Comparison of ENCODE assay signal across 2 cellular contexts in genomic region chr1:221716713-221717490, GRCh38.
A peak's percentile ranks its signal among the peaks of the same experiment; 100 is the strongest.
TF ChIP-seq lines count a peak whose summit lies in the region.

No MANE protein-coding gene starts in this region.

TF ChIP-seq in K562, 482 proteins besides CTCF, POLR2A, EP300 and RAD21 (continued from another document and continues in another):
- TF ChIP-seq, protein P1, sequence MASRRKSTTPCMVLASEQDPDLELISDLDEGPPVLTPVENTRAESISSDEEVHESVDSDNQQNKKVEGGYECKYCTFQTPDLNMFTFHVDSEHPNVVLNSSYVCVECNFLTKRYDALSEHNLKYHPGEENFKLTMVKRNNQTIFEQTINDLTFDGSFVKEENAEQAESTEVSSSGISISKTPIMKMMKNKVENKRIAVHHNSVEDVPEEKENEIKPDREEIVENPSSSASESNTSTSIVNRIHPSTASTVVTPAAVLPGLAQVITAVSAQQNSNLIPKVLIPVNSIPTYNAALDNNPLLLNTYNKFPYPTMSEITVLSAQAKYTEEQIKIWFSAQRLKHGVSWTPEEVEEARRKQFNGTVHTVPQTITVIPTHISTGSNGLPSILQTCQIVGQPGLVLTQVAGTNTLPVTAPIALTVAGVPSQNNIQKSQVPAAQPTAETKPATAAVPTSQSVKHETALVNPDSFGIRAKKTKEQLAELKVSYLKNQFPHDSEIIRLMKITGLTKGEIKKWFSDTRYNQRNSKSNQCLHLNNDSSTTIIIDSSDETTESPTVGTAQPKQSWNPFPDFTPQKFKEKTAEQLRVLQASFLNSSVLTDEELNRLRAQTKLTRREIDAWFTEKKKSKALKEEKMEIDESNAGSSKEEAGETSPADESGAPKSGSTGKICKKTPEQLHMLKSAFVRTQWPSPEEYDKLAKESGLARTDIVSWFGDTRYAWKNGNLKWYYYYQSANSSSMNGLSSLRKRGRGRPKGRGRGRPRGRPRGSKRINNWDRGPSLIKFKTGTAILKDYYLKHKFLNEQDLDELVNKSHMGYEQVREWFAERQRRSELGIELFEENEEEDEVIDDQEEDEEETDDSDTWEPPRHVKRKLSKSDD (conservative IDR thresholded peaks at IDR 0.05; ENCODE audit: low read length) = no peak
- no peak for TF ChIP-seq ZNF436 (CRISPR knock-in tag; IDR thresholded peaks at IDR 0.05)
- TF ChIP-seq, protein P2, sequence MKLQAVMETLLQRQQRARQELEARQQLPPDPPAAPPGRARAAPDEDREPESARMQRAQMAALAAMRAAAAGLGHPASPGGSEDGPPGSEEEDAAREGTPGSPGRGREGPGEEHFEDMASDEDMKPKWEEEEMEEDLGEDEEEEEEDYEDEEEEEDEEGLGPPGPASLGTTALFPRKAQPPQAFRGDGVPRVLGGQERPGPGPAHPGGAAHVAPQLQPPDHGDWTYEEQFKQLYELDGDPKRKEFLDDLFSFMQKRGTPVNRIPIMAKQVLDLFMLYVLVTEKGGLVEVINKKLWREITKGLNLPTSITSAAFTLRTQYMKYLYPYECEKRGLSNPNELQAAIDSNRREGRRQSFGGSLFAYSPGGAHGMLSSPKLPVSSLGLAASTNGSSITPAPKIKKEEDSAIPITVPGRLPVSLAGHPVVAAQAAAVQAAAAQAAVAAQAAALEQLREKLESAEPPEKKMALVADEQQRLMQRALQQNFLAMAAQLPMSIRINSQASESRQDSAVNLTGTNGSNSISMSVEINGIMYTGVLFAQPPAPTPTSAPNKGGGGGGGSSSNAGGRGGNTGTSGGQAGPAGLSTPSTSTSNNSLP (IDR thresholded peaks at IDR 0.05; ENCODE audit: borderline replicate concordance, low read depth, low read length) = peak; percentile 70; the same call in 1 of the 2 replicates
- TF ChIP-seq TAL1 (IDR thresholded peaks at IDR 0.05) = peak; percentile 81
- no peak for TF ChIP-seq GTF2A2 (tag; IDR thresholded peaks at IDR 0.05)
- TF ChIP-seq SIN3A (IDR thresholded peaks at IDR 0.05; ENCODE audit: borderline replicate concordance in 2 of 2, control insufficient read depth in 1 of 2, low read depth in 2 of 2, low read length in 2 of 2) = no peak
- TF ChIP-seq EZH2 (IDR thresholded peaks at IDR 0.05; ENCODE audit: borderline replicate concordance, low read depth, low read length) = no peak
- TF ChIP-seq IRF9 (tag; IDR thresholded peaks at IDR 0.05) = no peak
- no peak for TF ChIP-seq ATF1 (CRISPR knock-in tag; IDR thresholded peaks at IDR 0.05)
- TF ChIP-seq ATF1 (tag; IDR thresholded peaks at IDR 0.05) = peak; percentile 44; the same call in 1 of the 2 replicates
- no peak for TF ChIP-seq THRAP3 (IDR thresholded peaks at IDR 0.05; ENCODE audit: borderline replicate concordance)
- peak; percentile 73; the same call in 1 of the 2 replicates for TF ChIP-seq ZNF766 (CRISPR knock-in tag; conservative IDR thresholded peaks at IDR 0.05)
- no peak for TF ChIP-seq TEAD2 (tag; IDR thresholded peaks at IDR 0.05)
- no peak for TF ChIP-seq E2F6 (IDR thresholded peaks at IDR 0.05; ENCODE audit: borderline replicate concordance in 1 of 2, extremely low read depth in 1 of 2, insufficient read depth in 1 of 2, insufficient read length in 1 of 2, low read depth in 1 of 2, low read length in 1 of 2, poor library complexity in 1 of 2, severe bottlenecking in 1 of 2)
- TF ChIP-seq YBX1 (IDR thresholded peaks at IDR 0.05) = no peak
- TF ChIP-seq, protein P3, sequence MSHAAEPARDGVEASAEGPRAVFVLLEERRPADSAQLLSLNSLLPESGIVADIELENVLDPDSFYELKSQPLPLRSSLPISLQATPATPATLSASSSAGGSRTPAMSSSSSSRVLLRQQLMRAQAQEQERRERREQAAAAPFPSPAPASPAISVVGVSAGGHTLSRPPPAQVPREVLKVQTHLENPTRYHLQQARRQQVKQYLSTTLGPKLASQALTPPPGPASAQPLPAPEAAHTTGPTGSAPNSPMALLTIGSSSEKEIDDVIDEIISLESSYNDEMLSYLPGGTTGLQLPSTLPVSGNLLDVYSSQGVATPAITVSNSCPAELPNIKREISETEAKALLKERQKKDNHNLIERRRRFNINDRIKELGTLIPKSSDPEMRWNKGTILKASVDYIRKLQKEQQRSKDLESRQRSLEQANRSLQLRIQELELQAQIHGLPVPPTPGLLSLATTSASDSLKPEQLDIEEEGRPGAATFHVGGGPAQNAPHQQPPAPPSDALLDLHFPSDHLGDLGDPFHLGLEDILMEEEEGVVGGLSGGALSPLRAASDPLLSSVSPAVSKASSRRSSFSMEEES (CRISPR knock-in tag; IDR thresholded peaks at IDR 0.05) = no peak
- no peak for TF ChIP-seq ZSCAN32 (CRISPR knock-in tag; IDR thresholded peaks at IDR 0.05)
- no peak for TF ChIP-seq SMAD3 (CRISPR knock-in tag; conservative IDR thresholded peaks at IDR 0.05)
- peak; percentile 77 for TF ChIP-seq TFAP4 (CRISPR knock-in tag; IDR thresholded peaks at IDR 0.05; ENCODE audit: borderline replicate concordance)
- TF ChIP-seq MEF2D (tag; conservative IDR thresholded peaks at IDR 0.05; ENCODE audit: low read depth) = no peak
- peak; percentile 71 for TF ChIP-seq HDAC2 (IDR thresholded peaks at IDR 0.05)
- TF ChIP-seq CBX1 (IDR thresholded peaks at IDR 0.05; ENCODE audit: low read depth) = no peak
- peak; percentile 46 for TF ChIP-seq GABPA (tag; conservative IDR thresholded peaks at IDR 0.05; ENCODE audit: low read depth)
- TF ChIP-seq MTA3 (IDR thresholded peaks at IDR 0.05; ENCODE audit: borderline replicate concordance) = no peak
- no peak for TF ChIP-seq TCF7 (IDR thresholded peaks at IDR 0.05; ENCODE audit: borderline replicate concordance)

TF ChIP-seq in HepG2, 621 proteins besides CTCF, POLR2A, EP300 and RAD21 (continued from another document):
- TF ChIP-seq, protein P4, sequence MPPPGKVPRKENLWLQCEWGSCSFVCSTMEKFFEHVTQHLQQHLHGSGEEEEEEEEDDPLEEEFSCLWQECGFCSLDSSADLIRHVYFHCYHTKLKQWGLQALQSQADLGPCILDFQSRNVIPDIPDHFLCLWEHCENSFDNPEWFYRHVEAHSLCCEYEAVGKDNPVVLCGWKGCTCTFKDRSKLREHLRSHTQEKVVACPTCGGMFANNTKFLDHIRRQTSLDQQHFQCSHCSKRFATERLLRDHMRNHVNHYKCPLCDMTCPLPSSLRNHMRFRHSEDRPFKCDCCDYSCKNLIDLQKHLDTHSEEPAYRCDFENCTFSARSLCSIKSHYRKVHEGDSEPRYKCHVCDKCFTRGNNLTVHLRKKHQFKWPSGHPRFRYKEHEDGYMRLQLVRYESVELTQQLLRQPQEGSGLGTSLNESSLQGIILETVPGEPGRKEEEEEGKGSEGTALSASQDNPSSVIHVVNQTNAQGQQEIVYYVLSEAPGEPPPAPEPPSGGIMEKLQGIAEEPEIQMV (CRISPR knock-in tag; IDR thresholded peaks at IDR 0.05; ENCODE audit: low read depth) = peak; percentile 70; the same call in 1 of the 2 replicates
- TF ChIP-seq HMG20A (CRISPR knock-in tag; IDR thresholded peaks at IDR 0.05; ENCODE audit: borderline replicate concordance) = peak; percentile 35; the same call in 1 of the 2 replicates
- TF ChIP-seq NONO (IDR thresholded peaks at IDR 0.05) = no peak
- TF ChIP-seq NONO (CRISPR knock-in tag; conservative IDR thresholded peaks at IDR 0.05) = 0 out of 2 replicates have a peak, but pooled peaks have one; percentile 22
- TF ChIP-seq ZNF746 (CRISPR knock-in tag; IDR thresholded peaks at IDR 0.05) = peak; percentile 46; the same call in 1 of the 2 replicates
- 0 out of 2 replicates have a peak, but pooled peaks have one; percentile 12 for TF ChIP-seq RCOR2 (CRISPR knock-in tag; IDR thresholded peaks at IDR 0.05)
TF ChIP-seq in HepG2: peak in this region for 43.
